ENCODE assay signal across 8 cellular contexts in genomic region chr9:95463145-95464060, GRCh38. TPM values are rescaled to one million over a fixed set of nuclear protein-coding genes. Genes with fewer than 3 reads are reported as not detected.
DNase-seq lines count a peak whose midpoint lies in the region; ATAC-seq lines count a peak whose summit lies in the region.

No MANE protein-coding gene starts in this region.

- POLR2A ChIA-PET in naive thymus-derived CD8-positive, alpha-beta T cell (lab: Charles Lee): interaction anchor here (0.7 to 3.1 kb wide), 10 partner anchors 10 to 551 kb away, joined by 3 to 15 read pairs (median 6); partner anchors contain the start of gene PTCH1

- DNase-seq in activated naive CD4-positive, alpha-beta T cell treated with anti-CD3 and anti-CD28 coated beads, Interleukin-2, amount 50 U/mL, for 72 hours (ENCODE audit: low spot score in 2 of 2): no peak
- peak in 1 of 10 donors; percentile 1 for DNase-seq in naive thymus-derived CD8-positive, alpha-beta T cell
- DNase-seq in pons (ENCODE audit: low spot score): no peak
- no peak for DNase-seq in middle frontal gyrus (ENCODE audit: extremely low spot score, low spot score)
- no peak for DNase-seq in NCI-H2107 treated with DMSO at 0.1 percent for 48 hours (lab: John Stamatoyannopoulos, UW; ENCODE audit: unreplicated experiment)
- DNase-seq in occipital lobe (lab: John Stamatoyannopoulos, UW): no peak

- ATAC-seq in GM18870 (IDR thresholded peaks at IDR 0.05; ENCODE audit: unreplicated experiment) (peak; percentile 5), HG02642 (IDR thresholded peaks at IDR 0.05; ENCODE audit: poor library complexity, unreplicated experiment) (peak; percentile 15)
- ATAC-seq in activated naive CD4-positive, alpha-beta T cell treated with anti-CD3 and anti-CD28 coated beads, Interleukin-2, amount 50 U/mL, for 72 hours: peak in 1 of 2 donors; percentile 32
- ATAC-seq in naive thymus-derived CD8-positive, alpha-beta T cell: no peak

- no peaks in the 10 kb centered on the region for H3K9me3 Mint-ChIP-seq in activated naive CD4-positive, alpha-beta T cell treated with anti-CD3 and anti-CD28 coated beads, Interleukin-2, amount 50 U/mL, for 72 hours
- peaks cover 0 to 2% (median 0%) of the 10 kb centered on the region in 9 donors for H3K9me3 Mint-ChIP-seq in naive thymus-derived CD8-positive, alpha-beta T cell

- H3K27me3 Mint-ChIP-seq in naive thymus-derived CD8-positive, alpha-beta T cell: peaks cover 0 to 6% (median 0%) of the 10 kb centered on the region in 5 donors

- H3K4me1 Mint-ChIP-seq in naive thymus-derived CD8-positive, alpha-beta T cell: peaks cover 21 to 44% (median 40%) of the 10 kb centered on the region in 4 donors

- peaks cover 5 to 6% of the 10 kb centered on the region in 2 donors for H3K36me3 Mint-ChIP-seq in activated naive CD4-positive, alpha-beta T cell treated with anti-CD3 and anti-CD28 coated beads, Interleukin-2, amount 50 U/mL, for 72 hours
- peaks cover 4 to 75% (median 41%) of the 10 kb centered on the region in 3 donors for H3K36me3 Mint-ChIP-seq in naive thymus-derived CD8-positive, alpha-beta T cell

- peak overlapping the region; percentile 71 to 88 (median 82) for H3K4me3 Mint-ChIP-seq in naive thymus-derived CD8-positive, alpha-beta T cell

- peak overlapping the region; percentile 61 to 78 for H3K27ac Mint-ChIP-seq in activated naive CD4-positive, alpha-beta T cell treated with anti-CD3 and anti-CD28 coated beads, Interleukin-2, amount 50 U/mL, for 72 hours
- peak overlapping the region in 9 of 10 donors; percentile 8 to 82 (median 67) for H3K27ac Mint-ChIP-seq in naive thymus-derived CD8-positive, alpha-beta T cell

RNA-seq across cellular contexts. Expression of gene PTCH1, which starts 53.4 kb away (rescaled TPM):
- total RNA-seq in activated naive CD4-positive, alpha-beta T cell treated with anti-CD3 and anti-CD28 coated beads, Interleukin-2, amount 50 U/mL, for 72 hours: 1 to 10 TPM; 2.7 to 7.9 TPM
- total RNA-seq in naive thymus-derived CD8-positive, alpha-beta T cell: 10 to 100 TPM; 47.7 to 49.6 TPM
- 10 to 100 TPM; 10.5 to 18.1 (median 17.3) TPM for polyA plus RNA-seq in naive thymus-derived CD8-positive, alpha-beta T cell
- 8.3 TPM for total RNA-seq in occipital lobe

Comparison
In these comparisons a context has a peak if more than half of its experiments do, and no peak if none do; other contexts are left out.
1. ATAC-seq: peak in GM18870 (single experiment) and HG02642 (single experiment); none in naive thymus-derived CD8-positive, alpha-beta T cell (0 of 2).